ENCODE assay signal across 10 cellular contexts in genomic region chr16:57476546-57477410, GRCh38. TPM values are rescaled to one million over a fixed set of nuclear protein-coding genes. Genes with fewer than 3 reads are reported as not detected.
DNase-seq lines count a peak whose midpoint lies in the region; ATAC-seq and TF ChIP-seq lines count a peak whose summit lies in the region.
"Had no signal": no experiment of that assay in that cellular context is flagged by ENCODE, and none has a peak within 500 bp of the region (broad histone marks: within the 10 kb centered on the region; RNA-seq: fewer than 3 reads in every experiment).

No MANE protein-coding gene starts in this region.

- peak overlapping the region; percentile 69 for H3K27ac Mint-ChIP-seq in T-helper 2 cell treated with Interferon-gamma antibody and Interleukin-4, amounts not matched to agents 5 μg/mL and 100 μg/mL, for 36 hours
- H3K27ac Mint-ChIP-seq in endodermal cell = no peak overlapping the region

- peaks cover 10% of the 10 kb centered on the region for H3K4me1 Mint-ChIP-seq in T-helper 2 cell treated with Interferon-gamma antibody and Interleukin-4, amounts not matched to agents 5 μg/mL and 100 μg/mL, for 36 hours (ENCODE audit: low read depth)
- H3K4me1 Mint-ChIP-seq in endodermal cell = peaks cover 30% of the 10 kb centered on the region

- WGBS in endodermal cell (ENCODE audit: insufficient coverage in 1 of 2, insufficient read length in 1 of 2), 2 experiments = 91% methylated on average over 6 of the region's 6 CpGs; no CpG with 5 or more reads in 1 of the 2 experiments
- 80 to 93% (median 90%) methylated on average over 4 to 6 of the region's 6 CpGs for WGBS in spleen, 5 donors

- no peak for ATAC-seq in activated CD4-positive, CD25-positive, alpha-beta regulatory T cell treated with anti-CD3 and anti-CD28 coated beads, Interleukin-2, amount 50 U/mL, for 24 hours
- no peak for ATAC-seq in GM19463 (IDR thresholded peaks at IDR 0.05; ENCODE audit: unreplicated experiment)

- peaks cover 3% of the 10 kb centered on the region for H3K27me3 Mint-ChIP-seq in T-helper 2 cell treated with Interferon-gamma antibody and Interleukin-4, amounts not matched to agents 5 μg/mL and 100 μg/mL, for 36 hours (ENCODE audit: low read depth)
- H3K27me3 Mint-ChIP-seq in endodermal cell (ENCODE audit: insufficient read depth) = peaks cover 10% of the 10 kb centered on the region

- peak overlapping the region; percentile 49 for H3K4me3 Mint-ChIP-seq in T-helper 2 cell treated with Interferon-gamma antibody and Interleukin-4, amounts not matched to agents 5 μg/mL and 100 μg/mL, for 36 hours
- no peak overlapping the region for H3K4me3 Mint-ChIP-seq in endodermal cell

- no peaks in the 10 kb centered on the region for H3K9me3 Mint-ChIP-seq in T-helper 2 cell treated with Interferon-gamma antibody and Interleukin-4, amounts not matched to agents 5 μg/mL and 100 μg/mL, for 36 hours
- H3K9me3 Mint-ChIP-seq in endodermal cell = no peaks in the 10 kb centered on the region

- H3K4me1 ChIP-seq in endodermal cell (ENCODE audit: control insufficient read depth, insufficient read depth, low read length) = peaks cover 14% of the 10 kb centered on the region
- H3K4me1 ChIP-seq in spleen = peaks cover 13 to 89% (median 64%) of the 10 kb centered on the region in 6 donors

- H3K36me3 ChIP-seq in KOPT-K1 (ENCODE audit: insufficient read depth, low read length) = peaks cover 23% of the 10 kb centered on the region
- H3K36me3 ChIP-seq in endodermal cell (ENCODE audit: control insufficient read depth, insufficient read depth, low read length) = peaks cover 16% of the 10 kb centered on the region
- peaks cover 0 to 35% (median 14%) of the 10 kb centered on the region in 6 donors for H3K36me3 ChIP-seq in spleen

- peak overlapping the region; percentile 48 for H3K27ac ChIP-seq in KOPT-K1 (ENCODE audit: low read depth, low read length, poor library complexity, severe bottlenecking)
- no peak overlapping the region for H3K27ac ChIP-seq in endodermal cell (ENCODE audit: low read depth, low read length)
- peak overlapping the region in 3 of 8 donors; percentile 21 to 53 (median 28) for H3K27ac ChIP-seq in spleen
- H3K27ac ChIP-seq: sigmoid colon, testis had no signal

- H3K27me3 ChIP-seq in endodermal cell (ENCODE audit: control insufficient read depth, insufficient read depth, low read length, poor library complexity, severe bottlenecking) (no peaks in the 10 kb centered on the region), spleen (replicated peaks in 1 of 7) (peaks cover 0 to 16% (median 0%) of the 10 kb centered on the region in 7 donors)
- H3K27me3 ChIP-seq: sigmoid colon, testis had no signal

- no peak overlapping the region for H3K4me3 ChIP-seq in endodermal cell (ENCODE audit: low read length)
- H3K4me3 ChIP-seq in spleen = no peak overlapping the region
- H3K4me3 ChIP-seq: sigmoid colon, testis had no signal

- H3K9ac ChIP-seq in endodermal cell (ENCODE audit: extremely low read depth, low read length, poor library complexity, severe bottlenecking) = no peak overlapping the region

- no peak for DNase-seq in T-helper 2 cell treated with Interferon-gamma antibody and Interleukin-4, amounts not matched to agents 5 μg/mL and 100 μg/mL, for 36 hours (ENCODE audit: low spot score)
- DNase-seq in T-helper 2 cell = no peak
- DNase-seq in endodermal cell = peak; percentile 74
- peak; percentile 54 for DNase-seq in spleen
- DNase-seq in NCI-H446 treated with DMSO at 0.1 percent for 48 hours (lab: John Stamatoyannopoulos, UW) = no peak
- DNase-seq: sigmoid colon, testis had no signal

- TF ChIP-seq CTCF in endodermal cell (conservative IDR thresholded peaks at IDR 0.05) (no peak), spleen (IDR thresholded peaks at IDR 0.05 in 8 of 11, conservative IDR thresholded peaks at IDR 0.05 in 3 of 11) (no peak)

- H3K9me3 ChIP-seq in KOPT-K1 (ENCODE audit: insufficient read depth, low read length, poor library complexity, severe bottlenecking) (no peaks in the 10 kb centered on the region), endodermal cell (ENCODE audit: control insufficient read depth, low read length) (no peaks in the 10 kb centered on the region), spleen (no peaks in the 10 kb centered on the region)
- H3K9me3 ChIP-seq: sigmoid colon, testis had no signal

- peaks cover 4% of the 10 kb centered on the region for H3K36me3 Mint-ChIP-seq in T-helper 2 cell treated with Interferon-gamma antibody and Interleukin-4, amounts not matched to agents 5 μg/mL and 100 μg/mL, for 36 hours (ENCODE audit: low read depth)
- H3K36me3 Mint-ChIP-seq in endodermal cell (ENCODE audit: low read depth) = peaks cover 7% of the 10 kb centered on the region

- intact Hi-C loops in spleen (cut with DNase I; ENCODE audit: low total_unique reads) = no loop called here

- TF ChIP-seq POLR2A in spleen (IDR thresholded peaks at IDR 0.05) = no peak

RNA-seq across cellular contexts. Expression of gene DOK4, which starts 9.5 kb away (rescaled TPM):
- total RNA-seq in endodermal cell = 10 to 100 TPM; 17.9 to 22.1 TPM
- 26.6 TPM for polyA plus RNA-seq in endodermal cell (2013, experiment 1 of 2)
- polyA plus RNA-seq in endodermal cell (2013, experiment 2 of 2) = 27.8 TPM
- total RNA-seq in spleen = 10 to 100 TPM in 6 of 7 donors, 1 to 10 TPM in 1; 7.3 to 19.8 (median 16.1) TPM
- 10 to 100 TPM in 1 of 3 donors, 1 to 10 TPM in 2; 4.1 to 10.0 (median 5.5) TPM for polyA plus RNA-seq in spleen

RNA-seq across cellular contexts. Expression of gene POLR2C, which starts 14.3 kb away (rescaled TPM):
- 10 to 100 TPM; 72.0 to 88.3 TPM for total RNA-seq in endodermal cell
- polyA plus RNA-seq in endodermal cell (2013, experiment 1 of 2) = 85.1 TPM
- polyA plus RNA-seq in endodermal cell (2013, experiment 2 of 2) = 81.8 TPM
- 10 to 100 TPM; 42.3 to 75.6 (median 52.7) TPM for total RNA-seq in spleen
- 10 to 100 TPM; 23.2 to 42.7 (median 35.0) TPM for polyA plus RNA-seq in spleen

RNA-seq across cellular contexts. Expression of gene COQ9, which starts 29.5 kb away (rescaled TPM):
- total RNA-seq in endodermal cell = 10 to 100 TPM; 34.5 to 38.2 TPM
- polyA plus RNA-seq in endodermal cell (2013, experiment 1 of 2) = 43.2 TPM
- polyA plus RNA-seq in endodermal cell (2013, experiment 2 of 2) = 38.7 TPM
- 10 to 100 TPM; 25.8 to 39.9 (median 29.6) TPM for total RNA-seq in spleen
- polyA plus RNA-seq in spleen = 10 to 100 TPM; 32.2 to 34.9 (median 34.4) TPM

RNA-seq across cellular contexts. Expression of gene CIAPIN1, which starts 29.6 kb away (rescaled TPM):
- 10 to 100 TPM; 77.5 to 87.1 TPM for total RNA-seq in endodermal cell
- 74.2 TPM for polyA plus RNA-seq in endodermal cell (2013, experiment 1 of 2)
- 64.5 TPM for polyA plus RNA-seq in endodermal cell (2013, experiment 2 of 2)
- 10 to 100 TPM; 21.4 to 39.8 (median 31.3) TPM for total RNA-seq in spleen
- polyA plus RNA-seq in spleen = 10 to 100 TPM; 19.6 to 28.4 (median 22.1) TPM

RNA-seq across cellular contexts. Expression of gene CCDC102A, which starts 59.6 kb away (rescaled TPM):
- total RNA-seq in endodermal cell (1 to 10 TPM; 6.7 to 9.8 TPM), spleen (10 to 100 TPM in 2 of 7 donors, 1 to 10 TPM in 5; 7.0 to 14.8 (median 7.9) TPM)
- polyA plus RNA-seq in endodermal cell (2013, experiment 1 of 2) = 5.0 TPM
- 5.5 TPM for polyA plus RNA-seq in endodermal cell (2013, experiment 2 of 2)
- polyA plus RNA-seq in spleen = 1 to 10 TPM; 4.6 to 7.7 (median 4.8) TPM

Comparison
In these comparisons a context has a peak if more than half of its experiments do, and no peak if none do; other contexts are left out.
1. DNase-seq: peak in endodermal cell (single experiment) and spleen (single experiment); none in T-helper 2 cell treated with Interferon-gamma antibody and Interleukin-4, amounts not matched to agents 5 μg/mL and 100 μg/mL, for 36 hours (single experiment), T-helper 2 cell (0 of 5) and NCI-H446 treated with DMSO at 0.1 percent for 48 hours (single experiment).